Comparison of ENCODE assay signal across 11 cellular contexts in genomic region chr12:81077329-81077685, GRCh38. TPM values are rescaled to one million over a fixed set of nuclear protein-coding genes. Genes with fewer than 3 reads are reported as not detected.
DNase-seq lines count a peak whose midpoint lies in the region; ATAC-seq, FAIRE-seq and TF ChIP-seq lines count a peak whose summit lies in the region.
"Had no signal": no experiment of that assay in that cellular context is flagged by ENCODE, and none has a peak within 500 bp of the region (broad histone marks: within the 10 kb centered on the region; RNA-seq: fewer than 3 reads in every experiment).

No MANE protein-coding gene starts in this region.

- H3K27ac ChIP-seq in right atrium auricular region (peak overlapping the region; percentile 93 to 96), parathyroid adenoma (peak overlapping the region; percentile 6)

- H3K27me3 ChIP-seq in adipocyte (replicated peaks; ENCODE audit: control insufficient read depth, insufficient read depth, low read length) (no peaks in the 10 kb centered on the region), right atrium auricular region (no peaks in the 10 kb centered on the region), parathyroid adenoma (ENCODE audit: control insufficient read depth, insufficient read depth, low read length) (no peaks in the 10 kb centered on the region)

- DNase-seq in DMS53 (lab: John Stamatoyannopoulos, UW) (peak; percentile 87), adipocyte (ENCODE audit: low read depth) (peak; percentile 17), right atrium auricular region (ENCODE audit: low spot score) (no peak), frontal cortex (ENCODE audit: low spot score in 2 of 2) (no peak), T1000 (lab: John Stamatoyannopoulos, UW) (no peak)
- DNase-seq in stimulated activated naive B cell treated with anti-CD40 and anti-IgM and Interleukin-4, amounts not matched to agents 10 μg/mL and 1 μg/mL and 100 μg/mL, for 72 hours, result no peak
- DNase-seq in activated CD8-positive, alpha-beta memory T cell treated with anti-CD3 and anti-CD28 coated beads, Interleukin-2, amount 50 U/mL, for 4 hours, result no peak
- DNase-seq: DMS153, NCI-H2171 had no signal

- H3K36me3 ChIP-seq in adipocyte (ENCODE audit: control insufficient read depth, insufficient read depth, low read length, severe bottlenecking) (no peaks in the 10 kb centered on the region), right atrium auricular region (no peaks in the 10 kb centered on the region), parathyroid adenoma (ENCODE audit: control insufficient read depth, insufficient read depth, low read length) (no peaks in the 10 kb centered on the region)

- H3K4me1 ChIP-seq in adipocyte (ENCODE audit: control insufficient read depth, insufficient read depth, low read length) (peaks cover 40% of the 10 kb centered on the region), right atrium auricular region (peaks cover 0 to 26% of the 10 kb centered on the region in 2 donors), parathyroid adenoma (peaks cover 2% of the 10 kb centered on the region)

- no peak overlapping the region for H3K4me3 Mint-ChIP-seq in stimulated activated naive B cell treated with anti-CD40 and anti-IgM and Interleukin-4, amounts not matched to agents 10 μg/mL and 1 μg/mL and 100 μg/mL, for 72 hours

- H3K9me3 ChIP-seq in adipocyte (ENCODE audit: control insufficient read depth, low read length) (no peaks in the 10 kb centered on the region), right atrium auricular region (no peaks in the 10 kb centered on the region), parathyroid adenoma (ENCODE audit: control insufficient read depth, low read length) (no peaks in the 10 kb centered on the region)

- ATAC-seq in stimulated activated naive B cell treated with anti-CD40 and anti-IgM and Interleukin-4, amounts not matched to agents 10 μg/mL and 1 μg/mL and 100 μg/mL, for 72 hours (replicated peaks), result no peak

- TF ChIP-seq CTCF in right atrium auricular region (IDR thresholded peaks at IDR 0.05), result no peak
- no peak for TF ChIP-seq CTCF in parathyroid adenoma (IDR thresholded peaks at IDR 0.05)

- FAIRE-seq in frontal cortex (lab: Jason Lieb, UNC), result no peak

- no peaks in the 10 kb centered on the region for H3K4me1 Mint-ChIP-seq in stimulated activated naive B cell treated with anti-CD40 and anti-IgM and Interleukin-4, amounts not matched to agents 10 μg/mL and 1 μg/mL and 100 μg/mL, for 72 hours

- H3K4me3 ChIP-seq in adipocyte (ENCODE audit: low read length), result peak overlapping the region; percentile 95
- peak overlapping the region; percentile 71 to 86 for H3K4me3 ChIP-seq in right atrium auricular region
- H3K4me3 ChIP-seq in parathyroid adenoma (ENCODE audit: low read depth, low read length), result peak overlapping the region; percentile 76

- H3K9ac ChIP-seq in adipocyte (ENCODE audit: low read length), result peak overlapping the region; percentile 91
- no peak overlapping the region for H3K9ac ChIP-seq in parathyroid adenoma

- no peak overlapping the region for H3K27ac Mint-ChIP-seq in stimulated activated naive B cell treated with anti-CD40 and anti-IgM and Interleukin-4, amounts not matched to agents 10 μg/mL and 1 μg/mL and 100 μg/mL, for 72 hours

- peak overlapping the region; percentile 81 for H3K4me2 ChIP-seq in parathyroid adenoma (ENCODE audit: low read length)

- peaks cover 1 to 3% of the 10 kb centered on the region in 2 donors for H3K9me3 Mint-ChIP-seq in stimulated activated naive B cell treated with anti-CD40 and anti-IgM and Interleukin-4, amounts not matched to agents 10 μg/mL and 1 μg/mL and 100 μg/mL, for 72 hours

- no peaks in the 10 kb centered on the region for H3K36me3 Mint-ChIP-seq in stimulated activated naive B cell treated with anti-CD40 and anti-IgM and Interleukin-4, amounts not matched to agents 10 μg/mL and 1 μg/mL and 100 μg/mL, for 72 hours

- peak overlapping the region; percentile 85 for H2AFZ ChIP-seq in parathyroid adenoma

- H3K79me2 ChIP-seq in parathyroid adenoma, result no peaks in the 10 kb centered on the region

- peaks cover 14 to 22% of the 10 kb centered on the region in 2 donors for H3K27me3 Mint-ChIP-seq in stimulated activated naive B cell treated with anti-CD40 and anti-IgM and Interleukin-4, amounts not matched to agents 10 μg/mL and 1 μg/mL and 100 μg/mL, for 72 hours

RNA-seq across cellular contexts. Expression of gene ACSS3, which starts 0.6 kb away (rescaled TPM):
- 10 to 100 TPM; 20.3 to 32.3 TPM for total RNA-seq in right atrium auricular region
- 4.1 TPM for total RNA-seq in frontal cortex
- total RNA-seq: activated CD8-positive, alpha-beta memory T cell treated with anti-CD3 and anti-CD28 coated beads for 36 hours had no signal

Comparison
In these comparisons a context has a peak if more than half of its experiments do, and no peak if none do; other contexts are left out.
1. DNase-seq: peak in DMS53 (single experiment) and adipocyte (single experiment); none in right atrium auricular region (single experiment), frontal cortex (0 of 2), stimulated activated naive B cell treated with anti-CD40 and anti-IgM and Interleukin-4, amounts not matched to agents 10 μg/mL and 1 μg/mL and 100 μg/mL, for 72 hours (single experiment), T1000 (single experiment) and activated CD8-positive, alpha-beta memory T cell treated with anti-CD3 and anti-CD28 coated beads, Interleukin-2, amount 50 U/mL, for 4 hours (single experiment).
2. Peak in every context shown above with its lines, with median percentiles within 50 percentile points of each other: H3K4me3 ChIP-seq.